In the genomic region with DNA sequence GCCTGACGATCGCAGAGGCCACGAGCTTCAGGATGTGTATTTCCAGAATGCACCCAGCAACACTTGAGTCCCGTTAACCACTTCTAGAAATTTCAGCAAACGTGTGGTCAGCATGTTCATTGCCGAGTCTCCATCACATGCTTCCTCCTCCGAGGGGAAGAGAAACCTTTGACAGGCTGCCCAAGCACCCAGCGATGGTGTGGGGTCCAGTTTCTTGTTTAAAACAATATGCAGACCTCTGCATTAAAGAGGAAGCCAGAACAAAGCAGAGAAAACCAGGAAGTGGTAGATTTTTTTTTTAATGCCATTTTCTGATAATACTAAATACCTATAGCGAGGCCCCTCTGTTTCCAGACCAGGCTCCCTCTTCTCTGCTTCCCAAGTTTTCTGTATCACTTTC, we compare ENCODE assay signal across 22 cellular contexts.
"Had no signal": no experiment of that assay in that cellular context is flagged by ENCODE, and none has a peak within 500 bp of the region (broad histone marks: within the 10 kb centered on the region; RNA-seq: fewer than 3 reads in every experiment).

No MANE protein-coding gene starts in this region.

- H3K36me3 ChIP-seq: colonic mucosa, prostate gland, stomach had no signal

- H3K36me3 Mint-ChIP-seq: brain had no signal

- H3K4me1 Mint-ChIP-seq: activated CD4-positive, alpha-beta T cell treated with anti-CD3 and anti-CD28 coated beads, Interleukin-2, amount 10 ng/mL, durations not matched to agents 7 days and 5 days; brain; central memory CD8-positive, alpha-beta T cell had no signal

- H3K4me1 ChIP-seq: colonic mucosa, prostate gland, stomach had no signal

- H3K9me3 Mint-ChIP-seq: activated CD4-positive, alpha-beta T cell treated with anti-CD3 and anti-CD28 coated beads, Interleukin-2, amount 10 ng/mL, durations not matched to agents 7 days and 5 days; activated naive CD4-positive, alpha-beta T cell treated with anti-CD3 and anti-CD28 coated beads for 36 hours; activated T-cell treated with anti-CD3 and anti-CD28 coated beads, Interleukin-2, amount 50 U/mL, for 4 hours; central memory CD8-positive, alpha-beta T cell; nephron had no signal

- H3K4me3 ChIP-seq: colonic mucosa, lung, prostate gland, stomach had no signal

- DNase-seq: activated CD4-positive, alpha-beta T cell treated with anti-CD3 and anti-CD28 coated beads, Interleukin-2, amount 10 ng/mL, durations not matched to agents 7 days and 5 days; activated CD8-positive, alpha-beta T cell treated with anti-CD3 and anti-CD28 coated beads, Interleukin-2, amount 10 ng/mL, durations not matched to agents 7 days and 5 days; activated naive CD4-positive, alpha-beta T cell treated with anti-CD3 and anti-CD28 coated beads for 36 hours; activated T-cell treated with anti-CD3 and anti-CD28 coated beads, Interleukin-2, amount 50 U/mL, for 4 hours; colonic mucosa; erythroblast; foreskin melanocyte; islet precursor cell; midbrain; right cardiac atrium; small intestine; stimulated activated CD4-positive, alpha-beta T cell treated with anti-CD3 and anti-CD28 coated beads, Interleukin-15, amount 100 ng/mL, for 24 hours; stimulated activated CD4-positive, alpha-beta T cell treated with anti-CD3 and anti-CD28 coated beads, Interleukin-2, amount 100 ng/mL, for 48 hours; stomach; trophoblast cell had no signal

- H3K4me3 Mint-ChIP-seq: activated CD4-positive, alpha-beta T cell treated with anti-CD3 and anti-CD28 coated beads, Interleukin-2, amount 10 ng/mL, durations not matched to agents 7 days and 5 days; activated CD8-positive, alpha-beta T cell treated with anti-CD3 and anti-CD28 coated beads, Interleukin-2, amount 10 ng/mL, durations not matched to agents 7 days and 5 days; activated naive CD4-positive, alpha-beta T cell treated with anti-CD3 and anti-CD28 coated beads for 36 hours; activated T-cell treated with anti-CD3 and anti-CD28 coated beads, Interleukin-2, amount 50 U/mL, for 4 hours; brain; central memory CD8-positive, alpha-beta T cell; nephron had no signal

- H3K27me3 ChIP-seq: colonic mucosa had no signal

- ATAC-seq: activated CD4-positive, CD25-positive, alpha-beta regulatory T cell treated with anti-CD3 and anti-CD28 coated beads, Interleukin-2, amount 50 U/mL, for 24 hours; activated CD8-positive, alpha-beta T cell treated with anti-CD3 and anti-CD28 coated beads, Interleukin-2, amount 10 ng/mL, durations not matched to agents 7 days and 5 days; activated T-cell treated with anti-CD3 and anti-CD28 coated beads, Interleukin-2, amount 50 U/mL, for 4 hours; left lobe of liver; right cardiac atrium had no signal

- H3K9me3 ChIP-seq: colonic mucosa, prostate gland, stomach had no signal

- H3K27ac Mint-ChIP-seq: activated CD4-positive, alpha-beta T cell treated with anti-CD3 and anti-CD28 coated beads, Interleukin-2, amount 10 ng/mL, durations not matched to agents 7 days and 5 days; activated CD8-positive, alpha-beta T cell treated with anti-CD3 and anti-CD28 coated beads, Interleukin-2, amount 10 ng/mL, durations not matched to agents 7 days and 5 days; activated naive CD4-positive, alpha-beta T cell treated with anti-CD3 and anti-CD28 coated beads for 36 hours; brain; nephron had no signal

- H3K27ac ChIP-seq: colonic mucosa, prostate gland, stomach had no signal
